ENCODE assay signal across 21 cellular contexts in genomic region chr13:79318664-79319063, GRCh38.
A peak's percentile ranks its signal among the peaks of the same experiment; 100 is the strongest.
DNase-seq lines count a peak whose midpoint lies in the region; ATAC-seq, FAIRE-seq and TF ChIP-seq lines count a peak whose summit lies in the region.
"Had no signal": no experiment of that assay in that cellular context is flagged by ENCODE, and none has a peak within 500 bp of the region (broad histone marks: within the 10 kb centered on the region; RNA-seq: fewer than 3 reads in every experiment).

No MANE protein-coding gene starts in this region.

- TF ChIP-seq CTCF in pancreas (IDR thresholded peaks at IDR 0.05), result no peak

- H3K27me3 ChIP-seq in pancreas, result no peaks in the 10 kb centered on the region
- H3K27me3 ChIP-seq: BLaER1 treated with 17β-estradiol and CSF1 and Interleukin-3, amounts not matched to agents 10 nM and 100 nM had no signal

- intact Hi-C loops in pancreas (cut with DNase I), result no loop called here

- peaks cover 0 to 4% (median 0%) of the 10 kb centered on the region in 3 donors for H3K4me1 ChIP-seq in pancreas
- H3K4me1 ChIP-seq: A549; BLaER1 treated with 17β-estradiol and CSF1 and Interleukin-3, amounts not matched to agents 10 nM and 100 nM; Caco-2 had no signal

- H3K27ac ChIP-seq in pancreas, result no peak overlapping the region
- H3K27ac ChIP-seq: 22Rv1; A549; BLaER1 treated with 17β-estradiol and CSF1 and Interleukin-3, amounts not matched to agents 10 nM and 100 nM; C4-2B had no signal

- no peaks in the 10 kb centered on the region for H3K9me3 ChIP-seq in pancreas
- H3K9me3 ChIP-seq: A549; BLaER1 treated with 17β-estradiol and CSF1 and Interleukin-3, amounts not matched to agents 10 nM and 100 nM; Caco-2 had no signal

- H3K4me3 ChIP-seq in pancreas, result no peak overlapping the region
- H3K4me3 ChIP-seq: A549; BLaER1 treated with 17β-estradiol and CSF1 and Interleukin-3, amounts not matched to agents 10 nM and 100 nM; GM12878 had no signal

- DNase-seq in pancreas (no peak), iPS-NIHi7 (ENCODE audit: extremely low spot score) (no peak)
- DNase-seq: AML-193; Caco-2; Calu3; CD4-positive, alpha-beta T cell; CD8-positive, alpha-beta T cell; DMS79 treated with DMSO at 0.1 percent for 48 hours; GDM1 had no signal

- ATAC-seq in pancreas, result no peak
- no peak for ATAC-seq in GM21723 (IDR thresholded peaks at IDR 0.05; ENCODE audit: unreplicated experiment)
- ATAC-seq in GM18498 (IDR thresholded peaks at IDR 0.05; ENCODE audit: unreplicated experiment), result no peak
- ATAC-seq: A549; CD8-positive, alpha-beta T cell; GM12878 had no signal

- FAIRE-seq in G401.6 (lab: Jason Lieb, UNC), result peak; percentile 30
- peak; percentile 12 for FAIRE-seq in endometrium (lab: Jason Lieb, UNC)
- FAIRE-seq in pancreas (lab: Jason Lieb, UNC), result peak; percentile 34
- FAIRE-seq: A549, D721Med, GM12878, GM12892, GM19239 had no signal

- H3K36me3 ChIP-seq in pancreas, result peaks cover 0 to 11% (median 0%) of the 10 kb centered on the region in 3 donors

- 54 to 61% methylated on average over 4 of the region's 4 CpGs for WGBS in pancreas, 2 donors
